ENCODE assay signal across 8 cellular contexts in genomic region chr17:48555183-48555615, GRCh38. TPM values are rescaled to one million over a fixed set of nuclear protein-coding genes. Genes with fewer than 3 reads are reported as not detected.
DNase-seq lines count a peak whose midpoint lies in the region; ATAC-seq and TF ChIP-seq lines count a peak whose summit lies in the region.

No MANE protein-coding gene starts in this region.

- no peak for ATAC-seq in activated CD8-positive, alpha-beta memory T cell treated with anti-CD3 and anti-CD28 coated beads, Interleukin-2, amount 10 ng/mL, durations not matched to agents 7 days and 5 days
- ATAC-seq in esophagus mucosa (peak; percentile 72), HG03097 (IDR thresholded peaks at IDR 0.05; ENCODE audit: low FRiP score, unreplicated experiment) (no peak), GM21576 (IDR thresholded peaks at IDR 0.05; ENCODE audit: unreplicated experiment) (no peak)

- CTCF ChIA-PET in activated CD8-positive, alpha-beta memory T cell treated with anti-CD3 and anti-CD28 coated beads, Interleukin-2, amount 10 ng/mL, durations not matched to agents 7 days and 5 days (lab: Charles Lee): interaction anchor here (1.0 kb wide), 1 partner anchor 229 kb away, joined by 3 read pairs; no protein-coding TSS in a partner anchor

- no peaks in the 10 kb centered on the region for H3K27me3 ChIP-seq in Peyer's patch
- peaks cover 86% of the 10 kb centered on the region for H3K27me3 ChIP-seq in osteoblast (ENCODE audit: insufficient read depth, low read length)

- H3K36me3 Mint-ChIP-seq in activated CD8-positive, alpha-beta memory T cell treated with anti-CD3 and anti-CD28 coated beads, Interleukin-2, amount 10 ng/mL, durations not matched to agents 7 days and 5 days: peaks cover 4% of the 10 kb centered on the region

- H3K4me3 ChIP-seq in Peyer's patch: peak overlapping the region; percentile 1 to 52 (median 28)
- H3K4me3 ChIP-seq in osteoblast (ENCODE audit: insufficient read depth, low read length): no peak overlapping the region

- H3K27ac Mint-ChIP-seq in activated CD8-positive, alpha-beta memory T cell treated with anti-CD3 and anti-CD28 coated beads, Interleukin-2, amount 10 ng/mL, durations not matched to agents 7 days and 5 days: no peak overlapping the region

- no peak for DNase-seq in activated CD8-positive, alpha-beta memory T cell treated with anti-CD3 and anti-CD28 coated beads, Interleukin-2, amount 10 ng/mL, durations not matched to agents 7 days and 5 days
- DNase-seq in activated CD8-positive, alpha-beta memory T cell treated with anti-CD3 and anti-CD28 coated beads, Interleukin-2, amount 50 U/mL, for 48 hours: no peak
- DNase-seq in Peyer's patch (no peak), osteoblast (ENCODE audit: insufficient read length, low spot score, missing footprints) (no peak)
- no peak for DNase-seq in activated CD4-positive, alpha-beta T cell treated with anti-CD3 and anti-CD28 coated beads for 1 hour

- H3K4me1 ChIP-seq in Peyer's patch (peaks cover 0 to 73% (median 2%) of the 10 kb centered on the region in 4 donors), osteoblast (ENCODE audit: insufficient read depth, low read length) (no peaks in the 10 kb centered on the region)

- no peaks in the 10 kb centered on the region for H4K20me1 ChIP-seq in osteoblast (ENCODE audit: insufficient read depth, low read length)

- H3K4me1 Mint-ChIP-seq in activated CD8-positive, alpha-beta memory T cell treated with anti-CD3 and anti-CD28 coated beads, Interleukin-2, amount 10 ng/mL, durations not matched to agents 7 days and 5 days: peaks cover 2% of the 10 kb centered on the region

- H3K9me3 ChIP-seq in Peyer's patch (no peaks in the 10 kb centered on the region), osteoblast (ENCODE audit: low read depth, low read length) (no peaks in the 10 kb centered on the region)

- H3K27ac ChIP-seq in Peyer's patch: peak overlapping the region; percentile 49 to 96 (median 68)
- no peak overlapping the region for H3K27ac ChIP-seq in osteoblast (ENCODE audit: low read depth, low read length)

- peak overlapping the region; percentile 39 for H3K4me3 Mint-ChIP-seq in activated CD8-positive, alpha-beta memory T cell treated with anti-CD3 and anti-CD28 coated beads, Interleukin-2, amount 10 ng/mL, durations not matched to agents 7 days and 5 days

- H2AFZ ChIP-seq in osteoblast (ENCODE audit: low read length): no peak overlapping the region

- H3K36me3 ChIP-seq in Peyer's patch (peaks cover 0 to 13% (median 2%) of the 10 kb centered on the region in 3 donors), osteoblast (ENCODE audit: insufficient read depth, low read length) (no peaks in the 10 kb centered on the region)

- H3K4me2 ChIP-seq in osteoblast (ENCODE audit: insufficient read depth, low read length): peak overlapping the region; percentile 48

- H3K79me2 ChIP-seq in osteoblast (ENCODE audit: insufficient read depth, low read length): no peaks in the 10 kb centered on the region

- TF ChIP-seq POLR2A in Peyer's patch (IDR thresholded peaks at IDR 0.05): no peak

- H3K27me3 Mint-ChIP-seq in activated CD8-positive, alpha-beta memory T cell treated with anti-CD3 and anti-CD28 coated beads, Interleukin-2, amount 10 ng/mL, durations not matched to agents 7 days and 5 days: peaks cover 8% of the 10 kb centered on the region

- H3K9me3 Mint-ChIP-seq in activated CD8-positive, alpha-beta memory T cell treated with anti-CD3 and anti-CD28 coated beads, Interleukin-2, amount 10 ng/mL, durations not matched to agents 7 days and 5 days (ENCODE audit: low read depth): no peaks in the 10 kb centered on the region

- TF ChIP-seq CTCF in Peyer's patch (IDR thresholded peaks at IDR 0.05): no peak
- no peak for TF ChIP-seq CTCF in osteoblast (IDR thresholded peaks at IDR 0.05; ENCODE audit: extremely low read depth, low read depth, low read length)

RNA-seq across cellular contexts. Expression of gene HOXB2, which starts 10.3 kb away (rescaled TPM):
- 10 to 100 TPM; 17.2 to 17.5 TPM for total RNA-seq in activated CD8-positive, alpha-beta memory T cell treated with anti-CD3 and anti-CD28 coated beads, Interleukin-2, amount 10 ng/mL, durations not matched to agents 7 days and 5 days
- total RNA-seq in Peyer's patch (1 to 10 TPM; 1.4 to 9.6 (median 4.1) TPM), esophagus mucosa (14.1 TPM), osteoblast (2.1 and 3.3 TPM in 2 replicates)

RNA-seq across cellular contexts. Expression of gene HOXB4, which starts 23.0 kb away (rescaled TPM):
- total RNA-seq in activated CD8-positive, alpha-beta memory T cell treated with anti-CD3 and anti-CD28 coated beads, Interleukin-2, amount 10 ng/mL, durations not matched to agents 7 days and 5 days: 1 to 10 TPM; 7.8 TPM
- total RNA-seq in Peyer's patch (1 to 10 TPM; 1.8 to 6.6 (median 5.1) TPM), esophagus mucosa (2.4 TPM), osteoblast (0.29 and 0.36 TPM in 2 replicates)

RNA-seq across cellular contexts. Expression of gene HOXB1, which starts 24.4 kb away (rescaled TPM):
- total RNA-seq in activated CD8-positive, alpha-beta memory T cell treated with anti-CD3 and anti-CD28 coated beads, Interleukin-2, amount 10 ng/mL, durations not matched to agents 7 days and 5 days: not detected
- not detected for total RNA-seq in Peyer's patch
- total RNA-seq in esophagus mucosa: 0.24 TPM
- total RNA-seq in osteoblast: not detected in 2 replicates

RNA-seq across cellular contexts. Expression of gene HOXB3, which starts 34.8 kb away (rescaled TPM):
- 10 to 100 TPM; 11.9 to 12.9 TPM for total RNA-seq in activated CD8-positive, alpha-beta memory T cell treated with anti-CD3 and anti-CD28 coated beads, Interleukin-2, amount 10 ng/mL, durations not matched to agents 7 days and 5 days
- total RNA-seq in Peyer's patch (10 to 100 TPM; 37.0 to 89.3 (median 65.4) TPM), esophagus mucosa (6.0 TPM), osteoblast (1.5 and 1.8 TPM in 2 replicates)

RNA-seq across cellular contexts. Expression of gene HOXB5, which starts 38.4 kb away (rescaled TPM):
- under 1 TPM in 1 of 2 experiments, not detected in 1; 0.16 TPM for total RNA-seq in activated CD8-positive, alpha-beta memory T cell treated with anti-CD3 and anti-CD28 coated beads, Interleukin-2, amount 10 ng/mL, durations not matched to agents 7 days and 5 days
- total RNA-seq in Peyer's patch: 10 to 100 TPM in 3 of 4 donors, 1 to 10 TPM in 1; 7.7 to 22.5 (median 15.0) TPM
- 0.16 TPM for total RNA-seq in esophagus mucosa
- not detected in 2 replicates for total RNA-seq in osteoblast
